Comparison of ENCODE assay signal across 1 cellular context in the genomic region with DNA sequence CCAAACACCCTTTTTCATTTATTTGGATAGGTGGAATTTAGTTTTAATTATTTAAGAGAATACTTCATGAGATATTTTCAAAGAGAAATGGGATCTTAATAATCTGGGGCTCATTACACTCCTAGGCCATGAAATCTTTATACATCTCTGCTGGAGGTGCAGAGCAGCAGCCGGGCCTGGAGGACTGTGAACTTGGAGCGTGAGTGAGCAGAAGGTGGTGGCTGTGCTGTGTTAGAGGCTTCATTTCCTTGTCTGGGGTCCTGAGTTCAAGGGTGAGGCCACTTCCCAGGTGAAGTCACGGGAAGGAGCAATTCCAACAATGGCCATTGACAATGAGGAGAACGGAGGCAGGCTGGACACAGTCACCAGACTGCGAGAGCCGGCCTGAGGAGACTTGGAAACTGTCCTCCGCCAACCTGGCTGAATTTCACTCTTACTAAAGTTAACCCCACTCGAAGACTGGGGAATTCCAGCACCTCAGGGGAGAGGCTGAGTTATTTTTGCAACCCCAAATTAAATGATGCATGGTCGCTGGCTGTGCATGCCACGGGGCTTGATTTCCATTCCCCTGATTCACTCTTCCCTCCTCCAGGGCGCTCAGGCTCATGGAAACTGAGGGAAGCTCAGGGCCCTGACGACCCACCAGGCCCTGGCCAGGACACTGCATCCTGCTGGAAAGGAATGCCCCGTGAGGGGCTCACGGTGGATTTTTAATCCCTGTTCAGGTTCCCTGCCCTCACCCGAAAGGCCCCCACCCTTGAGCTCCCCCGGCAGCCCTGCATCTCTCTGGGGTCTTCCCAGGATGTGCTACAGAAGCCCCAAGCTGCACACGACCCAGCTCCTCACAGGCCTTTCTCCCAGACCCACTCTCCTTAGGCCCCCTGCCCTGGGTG.
TF ChIP-seq lines count a peak whose summit lies in the region.

No MANE protein-coding gene starts in this region.

TF ChIP-seq in GM12878, 131 proteins besides CTCF, POLR2A, EP300 and RAD21 (continued from another document):
- TF ChIP-seq ZBTB33 (IDR thresholded peaks at IDR 0.05) (no peak), CEBPB (IDR thresholded peaks at IDR 0.05; ENCODE audit: borderline replicate concordance in 1 of 2, low read depth in 2 of 2, low read length in 2 of 2) (no peak), CHD4 (IDR thresholded peaks at IDR 0.05) (no peak), TCF12 (IDR thresholded peaks at IDR 0.05; ENCODE audit: low read depth, low read length) (0 out of 2 replicates have a peak, but pooled peaks have one; percentile 24), CHD1 (IDR thresholded peaks at IDR 0.05; ENCODE audit: low read depth, low read length) (no peak), STAT1 (conservative IDR thresholded peaks at IDR 0.05) (no peak), NR2C1 (IDR thresholded peaks at IDR 0.05) (no peak), SREBF2 (IDR thresholded peaks at IDR 0.05; ENCODE audit: low read length) (no peak), EZH2 (IDR thresholded peaks at IDR 0.05; ENCODE audit: borderline replicate concordance, control insufficient read depth, low read depth, low read length) (no peak), POU2F2 (IDR thresholded peaks at IDR 0.05; ENCODE audit: borderline replicate concordance, low read depth, low read length) (no peak), ZNF592 (IDR thresholded peaks at IDR 0.05) (no peak), ZZZ3 (IDR thresholded peaks at IDR 0.05; ENCODE audit: control insufficient read depth, insufficient read length, low read depth) (no peak), EED (IDR thresholded peaks at IDR 0.05; ENCODE audit: low read depth) (peak; percentile 88), SREBF1 (IDR thresholded peaks at IDR 0.05; ENCODE audit: low read length) (no peak), TAF1 (IDR thresholded peaks at IDR 0.05; ENCODE audit: borderline replicate concordance, low read depth, low read length) (no peak), RAD51 (IDR thresholded peaks at IDR 0.05) (no peak), JUNB (IDR thresholded peaks at IDR 0.05) (peak; percentile 55; the same call in 1 of the 2 replicates), NFYA (IDR thresholded peaks at IDR 0.05; ENCODE audit: borderline replicate concordance, low read depth, low read length) (no peak), CREM (IDR thresholded peaks at IDR 0.05; ENCODE audit: low read depth) (no peak; the same call in 1 of the 2 replicates), MXI1 (IDR thresholded peaks at IDR 0.05; ENCODE audit: low read depth, low read length) (0 out of 2 replicates have a peak, but pooled peaks have one; percentile 25), MTA2 (IDR thresholded peaks at IDR 0.05; ENCODE audit: low read depth) (peak; percentile 61)
- TF ChIP-seq, protein P1, sequence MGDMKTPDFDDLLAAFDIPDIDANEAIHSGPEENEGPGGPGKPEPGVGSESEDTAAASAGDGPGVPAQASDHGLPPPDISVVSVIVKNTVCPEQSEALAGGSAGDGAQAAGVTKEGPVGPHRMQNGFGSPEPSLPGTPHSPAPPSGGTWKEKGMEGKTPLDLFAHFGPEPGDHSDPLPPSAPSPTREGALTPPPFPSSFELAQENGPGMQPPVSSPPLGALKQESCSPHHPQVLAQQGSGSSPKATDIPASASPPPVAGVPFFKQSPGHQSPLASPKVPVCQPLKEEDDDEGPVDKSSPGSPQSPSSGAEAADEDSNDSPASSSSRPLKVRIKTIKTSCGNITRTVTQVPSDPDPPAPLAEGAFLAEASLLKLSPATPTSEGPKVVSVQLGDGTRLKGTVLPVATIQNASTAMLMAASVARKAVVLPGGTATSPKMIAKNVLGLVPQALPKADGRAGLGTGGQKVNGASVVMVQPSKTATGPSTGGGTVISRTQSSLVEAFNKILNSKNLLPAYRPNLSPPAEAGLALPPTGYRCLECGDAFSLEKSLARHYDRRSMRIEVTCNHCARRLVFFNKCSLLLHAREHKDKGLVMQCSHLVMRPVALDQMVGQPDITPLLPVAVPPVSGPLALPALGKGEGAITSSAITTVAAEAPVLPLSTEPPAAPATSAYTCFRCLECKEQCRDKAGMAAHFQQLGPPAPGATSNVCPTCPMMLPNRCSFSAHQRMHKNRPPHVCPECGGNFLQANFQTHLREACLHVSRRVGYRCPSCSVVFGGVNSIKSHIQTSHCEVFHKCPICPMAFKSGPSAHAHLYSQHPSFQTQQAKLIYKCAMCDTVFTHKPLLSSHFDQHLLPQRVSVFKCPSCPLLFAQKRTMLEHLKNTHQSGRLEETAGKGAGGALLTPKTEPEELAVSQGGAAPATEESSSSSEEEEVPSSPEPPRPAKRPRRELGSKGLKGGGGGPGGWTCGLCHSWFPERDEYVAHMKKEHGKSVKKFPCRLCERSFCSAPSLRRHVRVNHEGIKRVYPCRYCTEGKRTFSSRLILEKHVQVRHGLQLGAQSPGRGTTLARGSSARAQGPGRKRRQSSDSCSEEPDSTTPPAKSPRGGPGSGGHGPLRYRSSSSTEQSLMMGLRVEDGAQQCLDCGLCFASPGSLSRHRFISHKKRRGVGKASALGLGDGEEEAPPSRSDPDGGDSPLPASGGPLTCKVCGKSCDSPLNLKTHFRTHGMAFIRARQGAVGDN (IDR thresholded peaks at IDR 0.05): peak; percentile 65; the same call in 1 of the 2 replicates
- TF ChIP-seq, protein P2, sequence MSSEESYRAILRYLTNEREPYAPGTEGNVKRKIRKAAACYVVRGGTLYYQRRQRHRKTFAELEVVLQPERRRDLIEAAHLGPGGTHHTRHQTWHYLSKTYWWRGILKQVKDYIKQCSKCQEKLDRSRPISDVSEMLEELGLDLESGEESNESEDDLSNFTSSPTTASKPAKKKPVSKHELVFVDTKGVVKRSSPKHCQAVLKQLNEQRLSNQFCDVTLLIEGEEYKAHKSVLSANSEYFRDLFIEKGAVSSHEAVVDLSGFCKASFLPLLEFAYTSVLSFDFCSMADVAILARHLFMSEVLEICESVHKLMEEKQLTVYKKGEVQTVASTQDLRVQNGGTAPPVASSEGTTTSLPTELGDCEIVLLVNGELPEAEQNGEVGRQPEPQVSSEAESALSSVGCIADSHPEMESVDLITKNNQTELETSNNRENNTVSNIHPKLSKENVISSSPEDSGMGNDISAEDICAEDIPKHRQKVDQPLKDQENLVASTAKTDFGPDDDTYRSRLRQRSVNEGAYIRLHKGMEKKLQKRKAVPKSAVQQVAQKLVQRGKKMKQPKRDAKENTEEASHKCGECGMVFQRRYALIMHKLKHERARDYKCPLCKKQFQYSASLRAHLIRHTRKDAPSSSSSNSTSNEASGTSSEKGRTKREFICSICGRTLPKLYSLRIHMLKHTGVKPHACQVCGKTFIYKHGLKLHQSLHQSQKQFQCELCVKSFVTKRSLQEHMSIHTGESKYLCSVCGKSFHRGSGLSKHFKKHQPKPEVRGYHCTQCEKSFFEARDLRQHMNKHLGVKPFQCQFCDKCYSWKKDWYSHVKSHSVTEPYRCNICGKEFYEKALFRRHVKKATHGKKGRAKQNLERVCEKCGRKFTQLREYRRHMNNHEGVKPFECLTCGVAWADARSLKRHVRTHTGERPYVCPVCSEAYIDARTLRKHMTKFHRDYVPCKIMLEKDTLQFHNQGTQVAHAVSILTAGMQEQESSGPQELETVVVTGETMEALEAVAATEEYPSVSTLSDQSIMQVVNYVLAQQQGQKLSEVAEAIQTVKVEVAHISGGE (CRISPR knock-in tag; IDR thresholded peaks at IDR 0.05): no peak
TF ChIP-seq in GM12878: peak in this region for 33.
